ENCODE assay signal across 15 cellular contexts in the genomic region with DNA sequence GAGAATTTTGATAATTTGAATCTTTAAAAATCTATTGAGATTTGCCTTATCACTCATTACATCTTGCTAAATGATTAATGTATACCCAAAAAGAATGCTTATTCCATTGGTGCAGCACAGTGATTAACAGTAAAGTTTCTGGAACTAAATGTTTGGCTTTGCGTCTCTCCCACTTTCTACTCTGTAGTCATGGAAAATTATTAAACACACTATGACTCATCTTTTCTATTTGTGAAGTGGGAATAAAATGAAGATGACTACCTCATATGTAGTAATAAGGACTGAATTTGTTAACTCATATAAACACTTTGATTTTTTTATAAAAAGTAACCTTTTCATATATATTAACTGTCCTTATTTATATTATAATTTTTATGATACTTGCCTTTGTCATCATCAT.
"Had no signal": no experiment of that assay in that cellular context is flagged by ENCODE, and none has a peak within 500 bp of the region (broad histone marks: within the 10 kb centered on the region; RNA-seq: fewer than 3 reads in every experiment).

No MANE protein-coding gene starts in this region.

- DNase-seq: activated CD4-positive, alpha-beta T cell treated with anti-CD3 and anti-CD28 coated beads for 1 hour; activated CD4-positive, alpha-beta T cell treated with anti-CD3 and anti-CD28 coated beads, Interleukin-2, amount 50 U/mL, for 4 hours; amniotic stem cell; left colon; lower lobe of right lung; spleen; stimulated activated CD4-positive, alpha-beta T cell treated with anti-CD3 and anti-CD28 coated beads, Interleukin-4, amount 100 ng/mL, for 4 hours; T-helper 2 cell; upper lobe of right lung; WERI-Rb-1 had no signal

- H3K36me3 ChIP-seq: gastroesophageal sphincter, lower lobe of right lung, spleen, upper lobe of right lung, WERI-Rb-1 had no signal

- ATAC-seq: gastroesophageal sphincter; left colon; lower lobe of right lung; sciatic nerve; stimulated activated memory B cell treated with anti-CD40 and anti-IgM and Interleukin-4, amounts not matched to agents 10 μg/mL and 1 μg/mL and 100 μg/mL, for 72 hours; upper lobe of right lung had no signal

- H3K9me3 ChIP-seq: gastroesophageal sphincter, lower lobe of right lung, upper lobe of right lung had no signal

- H3K27ac ChIP-seq: coronary artery, gastroesophageal sphincter, lower lobe of right lung, parathyroid adenoma, spleen, upper lobe of right lung, WERI-Rb-1 had no signal

- H3K27me3 ChIP-seq: gastroesophageal sphincter, spleen, upper lobe of right lung had no signal

- H3K4me3 ChIP-seq: coronary artery, gastroesophageal sphincter, lower lobe of right lung, spleen, upper lobe of right lung had no signal

- H3K4me1 ChIP-seq: gastroesophageal sphincter, lower lobe of right lung, parathyroid adenoma, spleen, upper lobe of right lung had no signal
